9 cellular contexts compared by ENCODE assay signal in the genomic region with DNA sequence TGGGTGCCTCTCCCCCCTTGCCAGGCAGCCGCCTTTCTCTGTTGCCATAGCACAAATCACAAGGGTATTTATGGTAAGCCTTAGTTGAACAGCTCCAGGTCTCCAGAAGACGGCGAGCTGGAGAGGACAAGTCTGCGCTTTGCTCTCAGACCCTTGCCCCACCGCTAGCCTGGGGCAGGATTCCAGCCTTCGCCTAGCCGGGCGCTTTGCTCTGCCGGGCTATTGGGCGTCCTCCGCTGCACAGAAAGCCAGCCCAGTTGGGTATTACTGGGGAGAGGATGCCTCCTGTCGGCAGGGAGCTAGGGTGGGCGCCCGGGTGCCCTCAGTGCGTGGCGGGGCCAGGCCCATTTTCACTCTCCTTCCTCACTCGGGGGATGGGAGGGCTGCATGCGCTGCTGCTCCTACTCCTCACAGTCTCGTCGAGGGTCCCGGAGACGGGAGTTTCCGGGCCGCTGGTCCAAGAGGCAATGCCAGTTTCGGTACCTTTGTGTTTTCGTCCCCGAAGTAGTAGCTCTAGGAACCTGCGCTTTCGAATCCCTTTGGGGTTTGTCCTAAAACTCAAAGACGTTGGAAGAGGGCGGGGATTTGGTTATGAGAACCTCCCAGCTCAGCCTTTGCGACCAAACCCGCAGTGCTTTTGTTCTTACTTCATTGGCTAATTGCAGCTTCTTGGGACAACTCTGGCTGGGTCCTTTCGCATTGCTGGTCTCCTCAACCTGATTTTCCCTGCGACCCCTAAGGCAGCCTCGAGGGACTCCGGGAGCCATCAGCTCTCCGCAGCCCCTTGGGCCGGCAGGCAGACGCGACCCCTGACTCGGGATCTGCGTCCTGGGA. TPM values are rescaled to one million over a fixed set of nuclear protein-coding genes. Genes with fewer than 3 reads are reported as not detected.
DNase-seq lines count a peak whose midpoint lies in the region; ATAC-seq and TF ChIP-seq lines count a peak whose summit lies in the region.
"Had no signal": no experiment of that assay in that cellular context is flagged by ENCODE, and none has a peak within 500 bp of the region (broad histone marks: within the 10 kb centered on the region; RNA-seq: fewer than 3 reads in every experiment).

No MANE protein-coding gene starts in this region.

- peaks cover 84% of the 10 kb centered on the region for H3K27me3 Mint-ChIP-seq in CD4-positive, CD25-positive, alpha-beta regulatory T cell
- peaks cover 78% of the 10 kb centered on the region for H3K27me3 Mint-ChIP-seq in activated CD4-positive, alpha-beta T cell treated with anti-CD3 and anti-CD28 coated beads, Interleukin-2, amount 10 ng/mL, durations not matched to agents 7 days and 5 days

- H3K27ac Mint-ChIP-seq in CD4-positive, CD25-positive, alpha-beta regulatory T cell, result no peak overlapping the region
- no peak overlapping the region for H3K27ac Mint-ChIP-seq in activated CD4-positive, alpha-beta T cell treated with anti-CD3 and anti-CD28 coated beads, Interleukin-2, amount 10 ng/mL, durations not matched to agents 7 days and 5 days

- POLR2A ChIA-PET in activated CD4-positive, alpha-beta T cell treated with anti-CD3 and anti-CD28 coated beads, Interleukin-2, amount 10 ng/mL, durations not matched to agents 7 days and 5 days (lab: Charles Lee), result interaction anchor here (0.7 kb wide), 1 partner anchor 485 kb away, joined by 3 read pairs; no protein-coding TSS in a partner anchor

- no peak overlapping the region for H3K9ac ChIP-seq in HUES64 (ENCODE audit: low read depth, low read length)

- H3K36me3 ChIP-seq in CD4-positive, CD25-positive, alpha-beta regulatory T cell (ENCODE audit: control insufficient read depth, insufficient read depth, low read length), result no peaks in the 10 kb centered on the region
- H3K36me3 ChIP-seq in HUES64 (ENCODE audit: insufficient read depth, low read length), result no peaks in the 10 kb centered on the region
- no peaks in the 10 kb centered on the region for H3K36me3 ChIP-seq in psoas muscle (ENCODE audit: insufficient read depth in 1 of 2, low read depth in 1 of 2)

- peaks cover 40% of the 10 kb centered on the region for H3K27me3 ChIP-seq in CD4-positive, CD25-positive, alpha-beta regulatory T cell (ENCODE audit: control insufficient read depth, insufficient read depth, low read length)
- H3K27me3 ChIP-seq in HUES64 (ENCODE audit: insufficient read depth, low read length) (peaks cover 86% of the 10 kb centered on the region), psoas muscle (ENCODE audit: insufficient read depth in 3 of 3, low read length in 2 of 3) (peaks cover 0 to 84% (median 57%) of the 10 kb centered on the region in 3 donors)

- peak; percentile 42 for TF ChIP-seq CTCF in fibroblast of pulmonary artery (IDR thresholded peaks at IDR 0.05; ENCODE audit: low read length, missing control alignments)
- peak; percentile 38 for TF ChIP-seq CTCF in psoas muscle (IDR thresholded peaks at IDR 0.05)

- peaks cover 0 to 9% (median 2%) of the 10 kb centered on the region in 7 donors for H3K9me3 Mint-ChIP-seq in CD4-positive, CD25-positive, alpha-beta regulatory T cell
- H3K9me3 Mint-ChIP-seq in activated CD4-positive, alpha-beta T cell treated with anti-CD3 and anti-CD28 coated beads, Interleukin-2, amount 10 ng/mL, durations not matched to agents 7 days and 5 days, result no peaks in the 10 kb centered on the region

- H3K4me3 Mint-ChIP-seq in CD4-positive, CD25-positive, alpha-beta regulatory T cell, result peak overlapping the region; percentile 10 to 80 (median 51)
- H3K4me3 Mint-ChIP-seq in activated CD4-positive, alpha-beta T cell treated with anti-CD3 and anti-CD28 coated beads, Interleukin-2, amount 10 ng/mL, durations not matched to agents 7 days and 5 days, result peak overlapping the region; percentile 55

- intact Hi-C loops in psoas muscle (cut with DNase I), result loop anchor here in 1 of 2 donors (5.0 to 10.0 kb wide), 3 partner anchors 182 to 512 kb away; partner anchors contain the start of gene HAT1

- peak overlapping the region; percentile 13 for H3K4me3 ChIP-seq in CD4-positive, CD25-positive, alpha-beta regulatory T cell (ENCODE audit: low read depth, low read length)
- H3K4me3 ChIP-seq in HUES64 (ENCODE audit: low read length) (peak overlapping the region; percentile 51), fibroblast of pulmonary artery (replicated peaks; ENCODE audit: low read depth, low read length) (peak overlapping the region; percentile 57), psoas muscle (peak overlapping the region; percentile 20)

- no peaks in the 10 kb centered on the region for H3K9me3 ChIP-seq in CD4-positive, CD25-positive, alpha-beta regulatory T cell (ENCODE audit: control insufficient read depth in 2 of 2, low read length in 2 of 2)
- H3K9me3 ChIP-seq in HUES64 (ENCODE audit: insufficient read depth, low read depth, low read length) (no peaks in the 10 kb centered on the region), psoas muscle (no peaks in the 10 kb centered on the region)

- ATAC-seq in CD4-positive, CD25-positive, alpha-beta regulatory T cell (ENCODE audit: low read depth in 2 of 2), result peak; percentile 32 to 42
- ATAC-seq in psoas muscle (peak in 3 of 4 donors; percentile 28 to 44 (median 41)), GM19463 (IDR thresholded peaks at IDR 0.05; ENCODE audit: unreplicated experiment) (no peak), HG02884 (IDR thresholded peaks at IDR 0.05; ENCODE audit: unreplicated experiment) (no peak), HG03159 (IDR thresholded peaks at IDR 0.05; ENCODE audit: unreplicated experiment) (no peak)

- no peak overlapping the region for H3K27ac ChIP-seq in CD4-positive, CD25-positive, alpha-beta regulatory T cell (ENCODE audit: insufficient read depth, low read length, poor library complexity, severe bottlenecking)
- H3K27ac ChIP-seq in HUES64 (ENCODE audit: low read depth, low read length) (no peak overlapping the region), psoas muscle (no peak overlapping the region)

- CTCF ChIA-PET in activated CD4-positive, alpha-beta T cell treated with anti-CD3 and anti-CD28 coated beads, Interleukin-2, amount 10 ng/mL, durations not matched to agents 7 days and 5 days (lab: Charles Lee), result interaction anchor here (0.5 to 8.2 kb wide), 11 partner anchors 14 to 1177 kb away, joined by 3 to 45 read pairs (median 4); partner anchors contain the start of genes DLX1 and GORASP2

- H3K4me1 ChIP-seq in CD4-positive, CD25-positive, alpha-beta regulatory T cell (ENCODE audit: control insufficient read depth, insufficient read depth, low read length, poor library complexity, severe bottlenecking), result peaks cover 46% of the 10 kb centered on the region
- peaks cover 20% of the 10 kb centered on the region for H3K4me1 ChIP-seq in HUES64 (ENCODE audit: insufficient read depth, low read length)
- H3K4me1 ChIP-seq in psoas muscle, result peaks cover 30% of the 10 kb centered on the region

- peak in 2 of 3 donors; percentile 48 to 56 for DNase-seq in CD4-positive, CD25-positive, alpha-beta regulatory T cell
- DNase-seq in activated CD4-positive, alpha-beta T cell treated with anti-CD3 and anti-CD28 coated beads, Interleukin-2, amount 10 ng/mL, durations not matched to agents 7 days and 5 days, result peak; percentile 45
- DNase-seq in fibroblast of pulmonary artery (ENCODE audit: low read depth) (no peak), psoas muscle (peak in 1 of 2 donors; percentile 62)

- 3% methylated on average over 43 of the region's 43 CpGs for WGBS in HUES64
- 4 to 6% (median 4%) methylated on average over 43 of the region's 43 CpGs for WGBS in psoas muscle, 3 donors

- peaks cover 18 to 61% (median 38%) of the 10 kb centered on the region in 4 donors for H3K4me1 Mint-ChIP-seq in CD4-positive, CD25-positive, alpha-beta regulatory T cell
- peaks cover 54% of the 10 kb centered on the region for H3K4me1 Mint-ChIP-seq in activated CD4-positive, alpha-beta T cell treated with anti-CD3 and anti-CD28 coated beads, Interleukin-2, amount 10 ng/mL, durations not matched to agents 7 days and 5 days

- H3K36me3 Mint-ChIP-seq in CD4-positive, CD25-positive, alpha-beta regulatory T cell, result peaks cover 6% of the 10 kb centered on the region
- peaks cover 6% of the 10 kb centered on the region for H3K36me3 Mint-ChIP-seq in activated CD4-positive, alpha-beta T cell treated with anti-CD3 and anti-CD28 coated beads, Interleukin-2, amount 10 ng/mL, durations not matched to agents 7 days and 5 days (ENCODE audit: low read depth)

RNA-seq across cellular contexts. Expression of gene DLX2, which starts 3.6 kb away (rescaled TPM):
- total RNA-seq in CD4-positive, CD25-positive, alpha-beta regulatory T cell, result 0.47 TPM
- not detected for polyA plus RNA-seq in CD4-positive, CD25-positive, alpha-beta regulatory T cell
- polyA plus RNA-seq in HUES64 (2013, experiment 1 of 2), result 0.95 TPM
- 1.8 TPM for polyA plus RNA-seq in HUES64 (2013, experiment 2 of 2)
- total RNA-seq in activated CD4-positive, alpha-beta T cell treated with anti-CD3 and anti-CD28 coated beads, Interleukin-2, amount 10 ng/mL, durations not matched to agents 7 days and 5 days, result not detected
- total RNA-seq in psoas muscle, result not detected
- not detected for polyA plus RNA-seq in psoas muscle
- total RNA-seq: renal cortical epithelial cell had no signal

RNA-seq across cellular contexts. Expression of gene DLX1, which starts 21.0 kb away (rescaled TPM):
- total RNA-seq in CD4-positive, CD25-positive, alpha-beta regulatory T cell, result not detected
- not detected for polyA plus RNA-seq in CD4-positive, CD25-positive, alpha-beta regulatory T cell
- polyA plus RNA-seq in HUES64 (2013, experiment 1 of 2), result 2.3 TPM
- polyA plus RNA-seq in HUES64 (2013, experiment 2 of 2), result 1.6 TPM
- not detected for total RNA-seq in activated CD4-positive, alpha-beta T cell treated with anti-CD3 and anti-CD28 coated beads, Interleukin-2, amount 10 ng/mL, durations not matched to agents 7 days and 5 days
- under 1 TPM in 2 of 4 donors, not detected in 2; 0.17 to 0.28 TPM for total RNA-seq in psoas muscle
- polyA plus RNA-seq in psoas muscle, result under 1 TPM; 0.03 to 0.15 (median 0.04) TPM
- total RNA-seq: renal cortical epithelial cell had no signal

Comparison
In these comparisons a context has a peak if more than half of its experiments do, and no peak if none do; other contexts are left out.
1. ATAC-seq: peak in CD4-positive, CD25-positive, alpha-beta regulatory T cell (2 of 2) and psoas muscle (3 of 4); none in GM19463 (single experiment), HG02884 (single experiment) and HG03159 (single experiment).
2. Peak in every context shown above with its lines, with median percentiles within 50 percentile points of each other: H3K4me3 ChIP-seq.